ENCODE assay signal across 1 cellular context in genomic region chr11:100863080-100863581, GRCh38.
TF ChIP-seq lines count a peak whose summit lies in the region.

No MANE protein-coding gene starts in this region.

TF ChIP-seq in K562, 482 proteins besides CTCF, POLR2A, EP300 and RAD21 (continued from another document):
- TF ChIP-seq NCOA4 (IDR thresholded peaks at IDR 0.05; ENCODE audit: partially characterized antibody) (no peak), ZNF384 (IDR thresholded peaks at IDR 0.05; ENCODE audit: low read depth, low read length) (no peak), NCOR1 (IDR thresholded peaks at IDR 0.05) (peak; percentile 88), POLR2H (tag; IDR thresholded peaks at IDR 0.05; ENCODE audit: low read depth) (no peak), ZNF133 (CRISPR knock-in tag; IDR thresholded peaks at IDR 0.05) (no peak), ZNF224 (CRISPR knock-in tag; IDR thresholded peaks at IDR 0.05) (no peak), RNF219 (CRISPR knock-in tag; IDR thresholded peaks at IDR 0.05) (no peak), RREB1 (CRISPR knock-in tag; IDR thresholded peaks at IDR 0.05) (no peak), PCBP1 (IDR thresholded peaks at IDR 0.05; ENCODE audit: low read depth, low read length, poor library complexity, severe bottlenecking) (no peak), ZNF3 (CRISPR knock-in tag; IDR thresholded peaks at IDR 0.05) (no peak), ZFP91 (CRISPR knock-in tag; IDR thresholded peaks at IDR 0.05) (no peak), ZNF699 (CRISPR knock-in tag; IDR thresholded peaks at IDR 0.05; ENCODE audit: insufficient replicate concordance) (no peak), JUN (IDR thresholded peaks at IDR 0.05; ENCODE audit: borderline replicate concordance, low read depth, low read length) (no peak), JUN (CRISPR knock-in tag; IDR thresholded peaks at IDR 0.05; ENCODE audit: borderline replicate concordance) (no peak), ZNF280A (IDR thresholded peaks at IDR 0.05; ENCODE audit: low read depth, partially characterized antibody) (no peak), TFE3 (CRISPR knock-in tag; IDR thresholded peaks at IDR 0.05) (no peak), TEAD2 (tag; IDR thresholded peaks at IDR 0.05) (no peak), NR0B1 (IDR thresholded peaks at IDR 0.05; ENCODE audit: partially characterized antibody) (no peak), SLC30A9 (CRISPR knock-in tag; IDR thresholded peaks at IDR 0.05) (no peak), PBX2 (CRISPR knock-in tag; IDR thresholded peaks at IDR 0.05; ENCODE audit: low read depth) (no peak), PBX2 (tag; conservative IDR thresholded peaks at IDR 0.05; ENCODE audit: low read depth) (no peak), CREB3 (tag; conservative IDR thresholded peaks at IDR 0.05; ENCODE audit: low read depth) (no peak), SMC3 (conservative IDR thresholded peaks at IDR 0.05; ENCODE audit: insufficient read depth, low read depth, low read length) (no peak), ARID3B (CRISPR knock-in tag; IDR thresholded peaks at IDR 0.05; ENCODE audit: borderline replicate concordance) (no peak), GATAD2B (IDR thresholded peaks at IDR 0.05; ENCODE audit: borderline replicate concordance) (no peak), CREBBP (IDR thresholded peaks at IDR 0.05; ENCODE audit: low read depth, low read length) (no peak), MEIS2 (IDR thresholded peaks at IDR 0.05; ENCODE audit: partially characterized antibody) (peak; percentile 18), BMI1 (IDR thresholded peaks at IDR 0.05; ENCODE audit: low read length) (no peak), CHAMP1 (IDR thresholded peaks at IDR 0.05) (no peak), ZNF57 (CRISPR knock-in tag; IDR thresholded peaks at IDR 0.05) (no peak)
TF ChIP-seq in K562: peak in this region for 83.
